ENCODE assay signal across 1 cellular context in the genomic region with DNA sequence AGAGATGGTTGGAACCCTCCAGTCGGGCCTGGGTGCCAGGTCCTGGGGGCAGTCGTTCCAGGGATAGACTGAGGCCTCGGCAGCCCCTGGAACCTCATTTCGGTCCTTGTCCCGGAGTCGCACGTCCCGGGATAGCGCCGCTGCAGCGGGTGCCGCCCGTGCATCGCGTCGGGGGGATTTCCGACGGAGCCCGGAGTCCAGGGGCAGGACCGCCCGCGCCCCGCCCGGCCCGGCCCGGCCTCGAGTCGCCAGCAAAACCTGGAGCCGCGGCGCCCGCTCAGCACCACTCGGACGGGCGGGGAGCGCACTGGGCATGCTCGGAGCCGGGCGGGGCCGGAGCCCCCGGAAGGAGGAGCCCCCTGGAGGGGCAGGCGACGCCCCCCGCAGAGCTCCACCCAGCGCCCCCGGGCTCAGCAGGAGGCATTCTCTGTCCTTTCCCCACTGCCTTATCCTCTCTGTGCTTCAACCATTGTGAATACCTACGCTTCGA.
TF ChIP-seq lines count a peak whose summit lies in the region.

No MANE protein-coding gene starts in this region.

TF ChIP-seq in HepG2, 621 proteins besides CTCF, POLR2A, EP300 and RAD21 (continued from another document and continues in another):
- TF ChIP-seq, protein P1, sequence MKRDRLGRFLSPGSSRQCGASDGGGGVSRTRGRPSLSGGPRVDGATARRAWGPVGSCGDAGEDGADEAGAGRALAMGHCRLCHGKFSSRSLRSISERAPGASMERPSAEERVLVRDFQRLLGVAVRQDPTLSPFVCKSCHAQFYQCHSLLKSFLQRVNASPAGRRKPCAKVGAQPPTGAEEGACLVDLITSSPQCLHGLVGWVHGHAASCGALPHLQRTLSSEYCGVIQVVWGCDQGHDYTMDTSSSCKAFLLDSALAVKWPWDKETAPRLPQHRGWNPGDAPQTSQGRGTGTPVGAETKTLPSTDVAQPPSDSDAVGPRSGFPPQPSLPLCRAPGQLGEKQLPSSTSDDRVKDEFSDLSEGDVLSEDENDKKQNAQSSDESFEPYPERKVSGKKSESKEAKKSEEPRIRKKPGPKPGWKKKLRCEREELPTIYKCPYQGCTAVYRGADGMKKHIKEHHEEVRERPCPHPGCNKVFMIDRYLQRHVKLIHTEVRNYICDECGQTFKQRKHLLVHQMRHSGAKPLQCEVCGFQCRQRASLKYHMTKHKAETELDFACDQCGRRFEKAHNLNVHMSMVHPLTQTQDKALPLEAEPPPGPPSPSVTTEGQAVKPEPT (CRISPR knock-in tag; IDR thresholded peaks at IDR 0.05; ENCODE audit: low read depth), result peak; percentile 88; the same call in 1 of the 2 replicates
- TF ChIP-seq, protein P2, sequence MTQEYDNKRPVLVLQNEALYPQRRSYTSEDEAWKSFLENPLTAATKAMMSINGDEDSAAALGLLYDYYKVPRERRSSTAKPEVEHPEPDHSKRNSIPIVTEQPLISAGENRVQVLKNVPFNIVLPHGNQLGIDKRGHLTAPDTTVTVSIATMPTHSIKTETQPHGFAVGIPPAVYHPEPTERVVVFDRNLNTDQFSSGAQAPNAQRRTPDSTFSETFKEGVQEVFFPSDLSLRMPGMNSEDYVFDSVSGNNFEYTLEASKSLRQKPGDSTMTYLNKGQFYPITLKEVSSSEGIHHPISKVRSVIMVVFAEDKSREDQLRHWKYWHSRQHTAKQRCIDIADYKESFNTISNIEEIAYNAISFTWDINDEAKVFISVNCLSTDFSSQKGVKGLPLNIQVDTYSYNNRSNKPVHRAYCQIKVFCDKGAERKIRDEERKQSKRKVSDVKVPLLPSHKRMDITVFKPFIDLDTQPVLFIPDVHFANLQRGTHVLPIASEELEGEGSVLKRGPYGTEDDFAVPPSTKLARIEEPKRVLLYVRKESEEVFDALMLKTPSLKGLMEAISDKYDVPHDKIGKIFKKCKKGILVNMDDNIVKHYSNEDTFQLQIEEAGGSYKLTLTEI (CRISPR knock-in tag; conservative IDR thresholded peaks at IDR 0.05), result no peak
- TF ChIP-seq HNRNPH1 (optimal IDR thresholded peaks at IDR 0.05; ENCODE audit: low read depth, low read length) (no peak), GTF3A (CRISPR knock-in tag; conservative IDR thresholded peaks at IDR 0.05) (no peak), ZNF326 (CRISPR knock-in tag; IDR thresholded peaks at IDR 0.05; ENCODE audit: borderline replicate concordance) (no peak), ZNF547 (CRISPR knock-in tag; IDR thresholded peaks at IDR 0.05) (0 out of 2 replicates have a peak, but pooled peaks have one; percentile 51), ZNF709 (CRISPR knock-in tag; IDR thresholded peaks at IDR 0.05) (no peak), ZNF747 (CRISPR knock-in tag; IDR thresholded peaks at IDR 0.05; ENCODE audit: borderline replicate concordance) (peak; percentile 42; the same call in 1 of the 2 replicates), ZKSCAN8 (CRISPR knock-in tag; IDR thresholded peaks at IDR 0.05; ENCODE audit: borderline replicate concordance) (no peak), ZNF432 (CRISPR knock-in tag; IDR thresholded peaks at IDR 0.05; ENCODE audit: borderline replicate concordance) (no peak), ZSCAN12 (CRISPR knock-in tag; IDR thresholded peaks at IDR 0.05) (peak; percentile 48; the same call in 1 of the 2 replicates), ZNF431 (CRISPR knock-in tag; IDR thresholded peaks at IDR 0.05; ENCODE audit: borderline replicate concordance, low read depth) (no peak), MAZ (IDR thresholded peaks at IDR 0.05; ENCODE audit: borderline replicate concordance, low read depth, low read length) (peak; percentile 67; the same call in 1 of the 2 replicates), MAZ (CRISPR knock-in tag; IDR thresholded peaks at IDR 0.05; ENCODE audit: low read depth) (peak; percentile 94)
- TF ChIP-seq, protein P3, sequence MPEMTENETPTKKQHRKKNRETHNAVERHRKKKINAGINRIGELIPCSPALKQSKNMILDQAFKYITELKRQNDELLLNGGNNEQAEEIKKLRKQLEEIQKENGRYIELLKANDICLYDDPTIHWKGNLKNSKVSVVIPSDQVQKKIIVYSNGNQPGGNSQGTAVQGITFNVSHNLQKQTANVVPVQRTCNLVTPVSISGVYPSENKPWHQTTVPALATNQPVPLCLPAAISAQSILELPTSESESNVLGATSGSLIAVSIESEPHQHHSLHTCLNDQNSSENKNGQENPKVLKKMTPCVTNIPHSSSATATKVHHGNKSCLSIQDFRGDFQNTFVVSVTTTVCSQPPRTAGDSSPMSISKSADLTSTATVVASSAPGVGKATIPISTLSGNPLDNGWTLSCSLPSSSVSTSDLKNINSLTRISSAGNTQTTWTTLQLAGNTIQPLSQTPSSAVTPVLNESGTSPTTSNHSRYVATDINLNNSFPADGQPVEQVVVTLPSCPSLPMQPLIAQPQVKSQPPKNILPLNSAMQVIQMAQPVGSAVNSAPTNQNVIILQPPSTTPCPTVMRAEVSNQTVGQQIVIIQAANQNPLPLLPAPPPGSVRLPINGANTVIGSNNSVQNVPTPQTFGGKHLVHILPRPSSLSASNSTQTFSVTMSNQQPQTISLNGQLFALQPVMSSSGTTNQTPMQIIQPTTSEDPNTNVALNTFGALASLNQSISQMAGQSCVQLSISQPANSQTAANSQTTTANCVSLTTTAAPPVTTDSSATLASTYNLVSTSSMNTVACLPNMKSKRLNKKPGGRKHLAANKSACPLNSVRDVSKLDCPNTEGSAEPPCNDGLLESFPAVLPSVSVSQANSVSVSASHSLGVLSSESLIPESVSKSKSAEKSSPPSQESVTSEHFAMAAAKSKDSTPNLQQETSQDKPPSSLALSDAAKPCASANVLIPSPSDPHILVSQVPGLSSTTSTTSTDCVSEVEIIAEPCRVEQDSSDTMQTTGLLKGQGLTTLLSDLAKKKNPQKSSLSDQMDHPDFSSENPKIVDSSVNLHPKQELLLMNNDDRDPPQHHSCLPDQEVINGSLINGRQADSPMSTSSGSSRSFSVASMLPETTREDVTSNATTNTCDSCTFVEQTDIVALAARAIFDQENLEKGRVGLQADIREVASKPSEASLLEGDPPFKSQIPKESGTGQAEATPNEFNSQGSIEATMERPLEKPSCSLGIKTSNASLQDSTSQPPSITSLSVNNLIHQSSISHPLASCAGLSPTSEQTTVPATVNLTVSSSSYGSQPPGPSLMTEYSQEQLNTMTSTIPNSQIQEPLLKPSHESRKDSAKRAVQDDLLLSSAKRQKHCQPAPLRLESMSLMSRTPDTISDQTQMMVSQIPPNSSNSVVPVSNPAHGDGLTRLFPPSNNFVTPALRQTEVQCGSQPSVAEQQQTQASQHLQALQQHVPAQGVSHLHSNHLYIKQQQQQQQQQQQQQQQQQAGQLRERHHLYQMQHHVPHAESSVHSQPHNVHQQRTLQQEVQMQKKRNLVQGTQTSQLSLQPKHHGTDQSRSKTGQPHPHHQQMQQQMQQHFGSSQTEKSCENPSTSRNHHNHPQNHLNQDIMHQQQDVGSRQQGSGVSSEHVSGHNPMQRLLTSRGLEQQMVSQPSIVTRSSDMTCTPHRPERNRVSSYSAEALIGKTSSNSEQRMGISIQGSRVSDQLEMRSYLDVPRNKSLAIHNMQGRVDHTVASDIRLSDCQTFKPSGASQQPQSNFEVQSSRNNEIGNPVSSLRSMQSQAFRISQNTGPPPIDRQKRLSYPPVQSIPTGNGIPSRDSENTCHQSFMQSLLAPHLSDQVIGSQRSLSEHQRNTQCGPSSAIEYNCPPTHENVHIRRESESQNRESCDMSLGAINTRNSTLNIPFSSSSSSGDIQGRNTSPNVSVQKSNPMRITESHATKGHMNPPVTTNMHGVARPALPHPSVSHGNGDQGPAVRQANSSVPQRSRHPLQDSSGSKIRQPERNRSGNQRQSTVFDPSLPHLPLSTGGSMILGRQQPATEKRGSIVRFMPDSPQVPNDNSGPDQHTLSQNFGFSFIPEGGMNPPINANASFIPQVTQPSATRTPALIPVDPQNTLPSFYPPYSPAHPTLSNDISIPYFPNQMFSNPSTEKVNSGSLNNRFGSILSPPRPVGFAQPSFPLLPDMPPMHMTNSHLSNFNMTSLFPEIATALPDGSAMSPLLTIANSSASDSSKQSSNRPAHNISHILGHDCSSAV (CRISPR knock-in tag; IDR thresholded peaks at IDR 0.05; ENCODE audit: borderline replicate concordance), result no peak
- TF ChIP-seq, protein P4, sequence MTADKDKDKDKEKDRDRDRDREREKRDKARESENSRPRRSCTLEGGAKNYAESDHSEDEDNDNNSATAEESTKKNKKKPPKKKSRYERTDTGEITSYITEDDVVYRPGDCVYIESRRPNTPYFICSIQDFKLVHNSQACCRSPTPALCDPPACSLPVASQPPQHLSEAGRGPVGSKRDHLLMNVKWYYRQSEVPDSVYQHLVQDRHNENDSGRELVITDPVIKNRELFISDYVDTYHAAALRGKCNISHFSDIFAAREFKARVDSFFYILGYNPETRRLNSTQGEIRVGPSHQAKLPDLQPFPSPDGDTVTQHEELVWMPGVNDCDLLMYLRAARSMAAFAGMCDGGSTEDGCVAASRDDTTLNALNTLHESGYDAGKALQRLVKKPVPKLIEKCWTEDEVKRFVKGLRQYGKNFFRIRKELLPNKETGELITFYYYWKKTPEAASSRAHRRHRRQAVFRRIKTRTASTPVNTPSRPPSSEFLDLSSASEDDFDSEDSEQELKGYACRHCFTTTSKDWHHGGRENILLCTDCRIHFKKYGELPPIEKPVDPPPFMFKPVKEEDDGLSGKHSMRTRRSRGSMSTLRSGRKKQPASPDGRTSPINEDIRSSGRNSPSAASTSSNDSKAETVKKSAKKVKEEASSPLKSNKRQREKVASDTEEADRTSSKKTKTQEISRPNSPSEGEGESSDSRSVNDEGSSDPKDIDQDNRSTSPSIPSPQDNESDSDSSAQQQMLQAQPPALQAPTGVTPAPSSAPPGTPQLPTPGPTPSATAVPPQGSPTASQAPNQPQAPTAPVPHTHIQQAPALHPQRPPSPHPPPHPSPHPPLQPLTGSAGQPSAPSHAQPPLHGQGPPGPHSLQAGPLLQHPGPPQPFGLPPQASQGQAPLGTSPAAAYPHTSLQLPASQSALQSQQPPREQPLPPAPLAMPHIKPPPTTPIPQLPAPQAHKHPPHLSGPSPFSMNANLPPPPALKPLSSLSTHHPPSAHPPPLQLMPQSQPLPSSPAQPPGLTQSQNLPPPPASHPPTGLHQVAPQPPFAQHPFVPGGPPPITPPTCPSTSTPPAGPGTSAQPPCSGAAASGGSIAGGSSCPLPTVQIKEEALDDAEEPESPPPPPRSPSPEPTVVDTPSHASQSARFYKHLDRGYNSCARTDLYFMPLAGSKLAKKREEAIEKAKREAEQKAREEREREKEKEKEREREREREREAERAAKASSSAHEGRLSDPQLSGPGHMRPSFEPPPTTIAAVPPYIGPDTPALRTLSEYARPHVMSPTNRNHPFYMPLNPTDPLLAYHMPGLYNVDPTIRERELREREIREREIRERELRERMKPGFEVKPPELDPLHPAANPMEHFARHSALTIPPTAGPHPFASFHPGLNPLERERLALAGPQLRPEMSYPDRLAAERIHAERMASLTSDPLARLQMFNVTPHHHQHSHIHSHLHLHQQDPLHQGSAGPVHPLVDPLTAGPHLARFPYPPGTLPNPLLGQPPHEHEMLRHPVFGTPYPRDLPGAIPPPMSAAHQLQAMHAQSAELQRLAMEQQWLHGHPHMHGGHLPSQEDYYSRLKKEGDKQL (CRISPR knock-in tag; IDR thresholded peaks at IDR 0.05; ENCODE audit: low read depth), result no peak
- TF ChIP-seq, protein P5, sequence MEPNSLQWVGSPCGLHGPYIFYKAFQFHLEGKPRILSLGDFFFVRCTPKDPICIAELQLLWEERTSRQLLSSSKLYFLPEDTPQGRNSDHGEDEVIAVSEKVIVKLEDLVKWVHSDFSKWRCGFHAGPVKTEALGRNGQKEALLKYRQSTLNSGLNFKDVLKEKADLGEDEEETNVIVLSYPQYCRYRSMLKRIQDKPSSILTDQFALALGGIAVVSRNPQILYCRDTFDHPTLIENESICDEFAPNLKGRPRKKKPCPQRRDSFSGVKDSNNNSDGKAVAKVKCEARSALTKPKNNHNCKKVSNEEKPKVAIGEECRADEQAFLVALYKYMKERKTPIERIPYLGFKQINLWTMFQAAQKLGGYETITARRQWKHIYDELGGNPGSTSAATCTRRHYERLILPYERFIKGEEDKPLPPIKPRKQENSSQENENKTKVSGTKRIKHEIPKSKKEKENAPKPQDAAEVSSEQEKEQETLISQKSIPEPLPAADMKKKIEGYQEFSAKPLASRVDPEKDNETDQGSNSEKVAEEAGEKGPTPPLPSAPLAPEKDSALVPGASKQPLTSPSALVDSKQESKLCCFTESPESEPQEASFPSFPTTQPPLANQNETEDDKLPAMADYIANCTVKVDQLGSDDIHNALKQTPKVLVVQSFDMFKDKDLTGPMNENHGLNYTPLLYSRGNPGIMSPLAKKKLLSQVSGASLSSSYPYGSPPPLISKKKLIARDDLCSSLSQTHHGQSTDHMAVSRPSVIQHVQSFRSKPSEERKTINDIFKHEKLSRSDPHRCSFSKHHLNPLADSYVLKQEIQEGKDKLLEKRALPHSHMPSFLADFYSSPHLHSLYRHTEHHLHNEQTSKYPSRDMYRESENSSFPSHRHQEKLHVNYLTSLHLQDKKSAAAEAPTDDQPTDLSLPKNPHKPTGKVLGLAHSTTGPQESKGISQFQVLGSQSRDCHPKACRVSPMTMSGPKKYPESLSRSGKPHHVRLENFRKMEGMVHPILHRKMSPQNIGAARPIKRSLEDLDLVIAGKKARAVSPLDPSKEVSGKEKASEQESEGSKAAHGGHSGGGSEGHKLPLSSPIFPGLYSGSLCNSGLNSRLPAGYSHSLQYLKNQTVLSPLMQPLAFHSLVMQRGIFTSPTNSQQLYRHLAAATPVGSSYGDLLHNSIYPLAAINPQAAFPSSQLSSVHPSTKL (CRISPR knock-in tag; IDR thresholded peaks at IDR 0.05), result peak; percentile 50; the same call in 1 of the 2 replicates
- TF ChIP-seq, protein P6, sequence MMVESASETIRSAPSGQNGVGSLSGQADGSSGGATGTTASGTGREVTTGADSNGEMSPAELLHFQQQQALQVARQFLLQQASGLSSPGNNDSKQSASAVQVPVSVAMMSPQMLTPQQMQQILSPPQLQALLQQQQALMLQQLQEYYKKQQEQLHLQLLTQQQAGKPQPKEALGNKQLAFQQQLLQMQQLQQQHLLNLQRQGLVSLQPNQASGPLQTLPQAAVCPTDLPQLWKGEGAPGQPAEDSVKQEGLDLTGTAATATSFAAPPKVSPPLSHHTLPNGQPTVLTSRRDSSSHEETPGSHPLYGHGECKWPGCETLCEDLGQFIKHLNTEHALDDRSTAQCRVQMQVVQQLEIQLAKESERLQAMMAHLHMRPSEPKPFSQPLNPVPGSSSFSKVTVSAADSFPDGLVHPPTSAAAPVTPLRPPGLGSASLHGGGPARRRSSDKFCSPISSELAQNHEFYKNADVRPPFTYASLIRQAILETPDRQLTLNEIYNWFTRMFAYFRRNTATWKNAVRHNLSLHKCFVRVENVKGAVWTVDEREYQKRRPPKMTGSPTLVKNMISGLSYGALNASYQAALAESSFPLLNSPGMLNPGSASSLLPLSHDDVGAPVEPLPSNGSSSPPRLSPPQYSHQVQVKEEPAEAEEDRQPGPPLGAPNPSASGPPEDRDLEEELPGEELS (CRISPR knock-in tag; IDR thresholded peaks at IDR 0.05), result peak; percentile 22; the same call in 1 of the 2 replicates
- TF ChIP-seq, protein P7, sequence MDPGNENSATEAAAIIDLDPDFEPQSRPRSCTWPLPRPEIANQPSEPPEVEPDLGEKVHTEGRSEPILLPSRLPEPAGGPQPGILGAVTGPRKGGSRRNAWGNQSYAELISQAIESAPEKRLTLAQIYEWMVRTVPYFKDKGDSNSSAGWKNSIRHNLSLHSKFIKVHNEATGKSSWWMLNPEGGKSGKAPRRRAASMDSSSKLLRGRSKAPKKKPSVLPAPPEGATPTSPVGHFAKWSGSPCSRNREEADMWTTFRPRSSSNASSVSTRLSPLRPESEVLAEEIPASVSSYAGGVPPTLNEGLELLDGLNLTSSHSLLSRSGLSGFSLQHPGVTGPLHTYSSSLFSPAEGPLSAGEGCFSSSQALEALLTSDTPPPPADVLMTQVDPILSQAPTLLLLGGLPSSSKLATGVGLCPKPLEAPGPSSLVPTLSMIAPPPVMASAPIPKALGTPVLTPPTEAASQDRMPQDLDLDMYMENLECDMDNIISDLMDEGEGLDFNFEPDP (CRISPR knock-in tag; conservative IDR thresholded peaks at IDR 0.05), result no peak
